28 cellular contexts compared by ENCODE assay signal in the genomic region with DNA sequence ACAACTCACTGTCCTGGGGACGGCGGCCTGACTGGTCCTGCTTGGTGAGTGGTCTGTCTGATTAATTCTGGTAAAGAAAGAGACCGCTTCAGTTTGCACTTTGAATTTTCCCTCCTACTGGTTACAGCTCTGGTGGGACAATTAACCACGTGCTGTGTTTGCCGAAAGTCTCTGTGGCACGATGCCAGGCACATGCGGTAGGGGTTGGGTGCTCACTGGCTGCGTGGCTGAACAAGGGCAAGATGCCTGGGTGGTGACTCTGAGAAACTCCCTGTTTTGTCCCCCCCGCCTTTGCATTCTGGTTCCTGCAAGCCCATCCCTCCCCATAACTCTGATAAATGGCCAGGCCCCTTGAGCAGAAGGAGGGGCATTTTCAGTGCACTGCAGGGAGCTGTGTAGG.
A peak's percentile ranks its signal among the peaks of the same experiment; 100 is the strongest.
DNase-seq lines count a peak whose midpoint lies in the region; ATAC-seq, FAIRE-seq and TF ChIP-seq lines count a peak whose summit lies in the region.
"Had no signal": no experiment of that assay in that cellular context is flagged by ENCODE, and none has a peak within 500 bp of the region (broad histone marks: within the 10 kb centered on the region; RNA-seq: fewer than 3 reads in every experiment).

No MANE protein-coding gene starts in this region.

- no CpG with 5 or more reads among the region's 9 CpGs for WGBS in neuronal stem cell (ENCODE audit: extremely low coverage in 2 of 2, insufficient read length in 2 of 2, insufficient replicate concordance in 1 of 2), 2 donors

- H3K9me3 ChIP-seq in astrocyte (ENCODE audit: insufficient read depth, low read depth, low read length) = no peaks in the 10 kb centered on the region
- peaks cover 0 to 2% of the 10 kb centered on the region in 2 donors for H3K9me3 ChIP-seq in neuronal stem cell (replicated peaks in 1 of 2; ENCODE audit: control insufficient read depth in 2 of 2, insufficient read depth in 1 of 2, low read depth in 1 of 2, low read length in 2 of 2)
- H3K9me3 ChIP-seq: Peyer's patch had no signal

- H3K4me3 Mint-ChIP-seq in astrocyte (ENCODE audit: unreplicated experiment) = no peak overlapping the region
- H3K4me3 Mint-ChIP-seq: CD8-positive, alpha-beta T cell had no signal

- H3K27me3 ChIP-seq in astrocyte (ENCODE audit: insufficient read depth, low read length) = peaks cover 6% of the 10 kb centered on the region
- H3K27me3 ChIP-seq in neuronal stem cell (ENCODE audit: control insufficient read depth in 3 of 3, insufficient read depth in 3 of 3, low read depth in 1 of 3, low read length in 3 of 3) = peaks cover 0 to 52% (median 18%) of the 10 kb centered on the region in 3 experiments

- intact Hi-C loops in Right ventricle myocardium inferior (cut with DNase I) (no loop called here), left cardiac atrium (cut with DNase I) (no loop called here)

- H3K27me3 Mint-ChIP-seq in astrocyte (ENCODE audit: low read depth, unreplicated experiment) = peaks cover 40% of the 10 kb centered on the region

- DNase-seq in DMS 273 (lab: John Stamatoyannopoulos, UW; ENCODE audit: unreplicated experiment) (peak; percentile 49), DMS 273 treated with DMSO at 0.1 percent for 48 hours (lab: John Stamatoyannopoulos, UW) (no peak), COR-L47 (lab: John Stamatoyannopoulos, UW) (peak; percentile 40), astrocyte (ENCODE audit: low read depth) (peak; percentile 27), neuronal stem cell (ENCODE audit: low spot score) (no peak), Right ventricle myocardium inferior (ENCODE audit: missing footprints) (no peak), GM10248 (ENCODE audit: extremely low spot score) (no peak), left cardiac atrium (no peak)
- DNase-seq: C1 segment of cervical spinal cord; Calu3; CD8-positive, alpha-beta T cell; DMS53; GDM1; GOT3; HCEC 1CT; KBM-7; MM.1S; NCI-H1048; NCI-H1436 treated with DMSO at 0.1 percent for 48 hours; NCI-H2029 treated with DMSO at 0.1 percent for 48 hours; NCI-H446 treated with DMSO at 0.1 percent for 48 hours; NCI-H526 treated with DMSO at 0.1 percent for 48 hours; Peyer's patch; SHP77 had no signal

- H3K4me3 ChIP-seq in astrocyte (ENCODE audit: insufficient read depth, low read depth, low read length) (no peak overlapping the region), neuronal stem cell (ENCODE audit: low read length in 2 of 2) (no peak overlapping the region)
- H3K4me3 ChIP-seq: Peyer's patch, SK-N-MC had no signal

- H3K18ac ChIP-seq in neuronal stem cell (ENCODE audit: low read length) = peak overlapping the region; percentile 37

- H2AFZ ChIP-seq in astrocyte (ENCODE audit: low read depth, low read length) = no peak overlapping the region
- H2AFZ ChIP-seq in neuronal stem cell (ENCODE audit: low read length) = peak overlapping the region; percentile 6

- peak overlapping the region; percentile 31 for H3K23ac ChIP-seq in neuronal stem cell (ENCODE audit: low read depth, low read length, poor library complexity)

- peak overlapping the region; percentile 7 for H3K4ac ChIP-seq in neuronal stem cell (ENCODE audit: low read length)

- H3K9me3 Mint-ChIP-seq in astrocyte (ENCODE audit: unreplicated experiment) = no peaks in the 10 kb centered on the region
- H3K9me3 Mint-ChIP-seq: CD8-positive, alpha-beta T cell had no signal

- H4K91ac ChIP-seq in neuronal stem cell (ENCODE audit: low read depth, low read length, poor library complexity) = no peak overlapping the region

- peaks cover 12% of the 10 kb centered on the region for H3K4me1 ChIP-seq in astrocyte (ENCODE audit: insufficient read depth, low read length)
- peaks cover 13 to 17% of the 10 kb centered on the region in 2 donors for H3K4me1 ChIP-seq in neuronal stem cell (ENCODE audit: control insufficient read depth in 2 of 2, insufficient read depth in 1 of 2, low read depth in 1 of 2, low read length in 2 of 2)

- H2BK15ac ChIP-seq in neuronal stem cell (ENCODE audit: low read length) = peak overlapping the region; percentile 62

- H4K20me1 ChIP-seq in astrocyte (ENCODE audit: insufficient read depth, low read length) = peaks cover 3% of the 10 kb centered on the region

- H2BK120ac ChIP-seq in neuronal stem cell (ENCODE audit: low read depth, low read length) = no peak overlapping the region

- FAIRE-seq in astrocyte (lab: Jason Lieb, UNC) = no peak
- FAIRE-seq: GM19239 had no signal

- H3K9ac ChIP-seq in astrocyte (ENCODE audit: low read length) (no peak overlapping the region), neuronal stem cell (ENCODE audit: low read depth, low read length, poor library complexity) (no peak overlapping the region)

- H4K8ac ChIP-seq in neuronal stem cell (ENCODE audit: low read depth, low read length) = no peak overlapping the region

- TF ChIP-seq CTCF in astrocyte (IDR thresholded peaks at IDR 0.05; ENCODE audit: insufficient read depth, low read depth, low read length) (no peak), GM10248 (IDR thresholded peaks at IDR 0.05; ENCODE audit: control extremely low read depth, extremely low read depth, low read depth, missing control alignments) (no peak)

- ATAC-seq in Right ventricle myocardium inferior (no peak), left cardiac atrium (no peak)
- ATAC-seq: CD8-positive, alpha-beta T cell had no signal

- no peak overlapping the region for H3K27ac Mint-ChIP-seq in astrocyte (ENCODE audit: unreplicated experiment)
- H3K27ac Mint-ChIP-seq: CD8-positive, alpha-beta T cell had no signal

- CTCF ChIA-PET in GM10248 (lab: Yijun Ruan, JAX) = interaction anchor here (0.7 to 13.5 kb wide), 16 partner anchors 8 to 642 kb away, joined by 3 to 174 read pairs (median 9); no protein-coding TSS in a partner anchor

- no peak overlapping the region for H2BK5ac ChIP-seq in neuronal stem cell (ENCODE audit: low read length)

- peak overlapping the region; percentile 44 for H3K14ac ChIP-seq in neuronal stem cell (ENCODE audit: low read length)

- H3K79me2 ChIP-seq in astrocyte (ENCODE audit: insufficient read depth, low read length) = no peaks in the 10 kb centered on the region

- H3K4me2 ChIP-seq in astrocyte (ENCODE audit: low read length) (no peak overlapping the region), neuronal stem cell (ENCODE audit: insufficient read depth, low read length, poor library complexity, severe bottlenecking) (no peak overlapping the region)

- H2BK12ac ChIP-seq in neuronal stem cell (ENCODE audit: low read length) = no peak overlapping the region

- H3K79me1 ChIP-seq in neuronal stem cell (ENCODE audit: low read depth, low read length) = no peaks in the 10 kb centered on the region

- POLR2A ChIA-PET in GM10248 (lab: Yijun Ruan, JAX) = no interaction called here

- no peak overlapping the region for H3K27ac ChIP-seq in astrocyte (ENCODE audit: low read depth, low read length)
- H3K27ac ChIP-seq in neuronal stem cell (replicated peaks; ENCODE audit: low read length) = no peak overlapping the region
- H3K27ac ChIP-seq: 22Rv1, HL-60, Peyer's patch, SK-N-MC had no signal

- H3K4me1 Mint-ChIP-seq in astrocyte (ENCODE audit: low read depth, unreplicated experiment) = peaks cover 4% of the 10 kb centered on the region

- H3K36me3 ChIP-seq in astrocyte (ENCODE audit: insufficient read depth, low read length) (no peaks in the 10 kb centered on the region), neuronal stem cell (replicated peaks in 1 of 2; ENCODE audit: control insufficient read depth in 2 of 2, insufficient read depth in 2 of 2, low read length in 2 of 2) (no peaks in the 10 kb centered on the region)
- H3K36me3 ChIP-seq: Peyer's patch had no signal

- H2AK5ac ChIP-seq in neuronal stem cell (ENCODE audit: low read depth, low read length) = peak overlapping the region; percentile 38

- H3K36me3 Mint-ChIP-seq in astrocyte (ENCODE audit: low read depth, unreplicated experiment) = no peaks in the 10 kb centered on the region
- H3K36me3 Mint-ChIP-seq: CD8-positive, alpha-beta T cell had no signal

Comparison
In these comparisons a context has a peak if more than half of its experiments do, and no peak if none do; other contexts are left out.
1. DNase-seq: peak in DMS 273 (single experiment), COR-L47 (single experiment) and astrocyte (single experiment); none in DMS 273 treated with DMSO at 0.1 percent for 48 hours (single experiment), neuronal stem cell (single experiment), Right ventricle myocardium inferior (single experiment), GM10248 (single experiment) and left cardiac atrium (single experiment).